In genomic region chr7:27107391-27107900, GRCh38 we compare ENCODE assay signal across 12 cellular contexts. TPM values are rescaled to one million over a fixed set of nuclear protein-coding genes. Genes with fewer than 3 reads are reported as not detected.
DNase-seq lines count a peak whose midpoint lies in the region; ATAC-seq and TF ChIP-seq lines count a peak whose summit lies in the region.
"Had no signal": no experiment of that assay in that cellular context is flagged by ENCODE, and none has a peak within 500 bp of the region (broad histone marks: within the 10 kb centered on the region; RNA-seq: fewer than 3 reads in every experiment).

No MANE protein-coding gene starts in this region.

- peaks cover 37% of the 10 kb centered on the region for H3K27me3 Mint-ChIP-seq in T-helper 2 cell treated with Interferon-gamma antibody and Interleukin-4, amounts not matched to agents 5 μg/mL and 100 μg/mL, for 36 hours (ENCODE audit: low read depth)
- H3K27me3 Mint-ChIP-seq in activated CD4-positive, alpha-beta T cell treated with anti-CD3 and anti-CD28 coated beads, Interleukin-2, amount 10 ng/mL, durations not matched to agents 24 days and 14 days, result peaks cover 39% of the 10 kb centered on the region

- H3K27ac Mint-ChIP-seq in T-helper 2 cell treated with Interferon-gamma antibody and Interleukin-4, amounts not matched to agents 5 μg/mL and 100 μg/mL, for 36 hours, result no peak overlapping the region
- no peak overlapping the region for H3K27ac Mint-ChIP-seq in activated CD4-positive, alpha-beta T cell treated with anti-CD3 and anti-CD28 coated beads, Interleukin-2, amount 10 ng/mL, durations not matched to agents 24 days and 14 days

- no peaks in the 10 kb centered on the region for H3K9me3 Mint-ChIP-seq in T-helper 2 cell treated with Interferon-gamma antibody and Interleukin-4, amounts not matched to agents 5 μg/mL and 100 μg/mL, for 36 hours
- H3K9me3 Mint-ChIP-seq in activated CD4-positive, alpha-beta T cell treated with anti-CD3 and anti-CD28 coated beads, Interleukin-2, amount 10 ng/mL, durations not matched to agents 24 days and 14 days, result no peaks in the 10 kb centered on the region

- H3K36me3 ChIP-seq in Panc1 (ENCODE audit: control insufficient read depth, insufficient read depth, low read length), result 0 out of 2 replicates have a peak, but pooled peaks cover 2% of the 10 kb centered on the region
- H3K36me3 ChIP-seq in stomach, result no peaks in the 10 kb centered on the region
- H3K36me3 ChIP-seq: BE2C had no signal

- CTCF ChIA-PET in Panc1 (lab: Charles Lee), result no interaction called here

- no peak overlapping the region for H3K4me3 Mint-ChIP-seq in T-helper 2 cell treated with Interferon-gamma antibody and Interleukin-4, amounts not matched to agents 5 μg/mL and 100 μg/mL, for 36 hours
- H3K4me3 Mint-ChIP-seq in activated CD4-positive, alpha-beta T cell treated with anti-CD3 and anti-CD28 coated beads, Interleukin-2, amount 10 ng/mL, durations not matched to agents 24 days and 14 days, result no peak overlapping the region

- no peak for ATAC-seq in Panc1

- H3K4me3 ChIP-seq in Panc1 (ENCODE audit: low read depth in 2 of 2, low read length in 2 of 2) (no peak overlapping the region), coronary artery (peak overlapping the region; percentile 49), stomach (peak overlapping the region; percentile 39 to 46 (median 44))

- H3K36me3 Mint-ChIP-seq in T-helper 2 cell treated with Interferon-gamma antibody and Interleukin-4, amounts not matched to agents 5 μg/mL and 100 μg/mL, for 36 hours (ENCODE audit: low read depth), result no peaks in the 10 kb centered on the region
- H3K36me3 Mint-ChIP-seq in activated CD4-positive, alpha-beta T cell treated with anti-CD3 and anti-CD28 coated beads, Interleukin-2, amount 10 ng/mL, durations not matched to agents 24 days and 14 days (ENCODE audit: low read depth), result no peaks in the 10 kb centered on the region

- in situ Hi-C loops in Panc1 (cut with HindIII; ENCODE audit: low pct_unique_long_range_greater_than_20kb, low sequenced_read_pairs), result no loop called here

- H3K9me3 ChIP-seq in Panc1 (ENCODE audit: control insufficient read depth, insufficient read depth, low read depth, low read length) (no peaks in the 10 kb centered on the region), stomach (peaks cover 0 to 4% (median 0%) of the 10 kb centered on the region in 4 donors)
- H3K9me3 ChIP-seq: BE2C had no signal

- H3K4me1 Mint-ChIP-seq in T-helper 2 cell treated with Interferon-gamma antibody and Interleukin-4, amounts not matched to agents 5 μg/mL and 100 μg/mL, for 36 hours (ENCODE audit: low read depth), result peaks cover 4% of the 10 kb centered on the region
- peaks cover 4% of the 10 kb centered on the region for H3K4me1 Mint-ChIP-seq in activated CD4-positive, alpha-beta T cell treated with anti-CD3 and anti-CD28 coated beads, Interleukin-2, amount 10 ng/mL, durations not matched to agents 24 days and 14 days

- peaks cover 79% of the 10 kb centered on the region for H3K4me1 ChIP-seq in Panc1 (ENCODE audit: control insufficient read depth, insufficient read depth, low read length)
- peaks cover 10 to 70% (median 34%) of the 10 kb centered on the region in 4 donors for H3K4me1 ChIP-seq in stomach
- H3K4me1 ChIP-seq: BE2C had no signal

- H3K27me3 ChIP-seq in Panc1 (ENCODE audit: control insufficient read depth, insufficient read depth, low read length), result no peaks in the 10 kb centered on the region
- H3K27me3 ChIP-seq in stomach, result peaks cover 6 to 98% (median 45%) of the 10 kb centered on the region in 3 donors

- WGBS in stomach, 5 donors, result 39 to 65% (median 48%) methylated on average over 17 of the region's 17 CpGs

- no peak for TF ChIP-seq CTCF in Panc1 (IDR thresholded peaks at IDR 0.05)
- TF ChIP-seq CTCF in coronary artery (IDR thresholded peaks at IDR 0.05), result no peak
- TF ChIP-seq CTCF in stomach (IDR thresholded peaks at IDR 0.05), result no peak

- BruUV-seq in Panc1 (replicated peaks; lab: Mats Ljungman, UMichigan), result no TSS peak

- H3K27ac ChIP-seq in Panc1 (ENCODE audit: low read length), result peak overlapping the region; percentile 2; the same call in 1 of the 2 replicates
- peak overlapping the region in 1 of 2 donors; percentile 77 for H3K27ac ChIP-seq in coronary artery
- peak overlapping the region; percentile 89 to 99 (median 94) for H3K27ac ChIP-seq in stomach

- intact Hi-C loops in Panc1 (cut with micrococcal nuclease; ENCODE audit: unreplicated experiment), result no loop called here
- intact Hi-C loops in stomach (cut with DNase I; ENCODE audit: low total_unique reads), result no loop called here
- intact Hi-C loops in activated CD4-positive, alpha-beta T cell treated with anti-CD3 and anti-CD28 coated beads, Interleukin-2, amount 10 ng/mL, durations not matched to agents 24 days and 14 days (cut with micrococcal nuclease), result no loop called here

- no peak for DNase-seq in Panc1 (ENCODE audit: low read depth, low spot score)
- no peak for DNase-seq in coronary artery (ENCODE audit: low spot score)
- DNase-seq in medulla oblongata (ENCODE audit: extremely low spot score), result peak; percentile 12
- no peak for DNase-seq in stomach
- no peak for DNase-seq in CD1c-positive myeloid dendritic cell (ENCODE audit: extremely low spot score)
- DNase-seq in anterior cingulate cortex (lab: John Stamatoyannopoulos, UW), result no peak
- no peak for DNase-seq in T-helper 2 cell treated with Interferon-gamma antibody and Interleukin-4, amounts not matched to agents 5 μg/mL and 100 μg/mL, for 36 hours (ENCODE audit: low spot score)
- no peak for DNase-seq in activated CD4-positive, alpha-beta T cell treated with anti-CD3 and anti-CD28 coated beads, Interleukin-2, amount 10 ng/mL, durations not matched to agents 24 days and 14 days
- DNase-seq: activated CD4-positive, alpha-beta T cell treated with anti-CD3 and anti-CD28 coated beads for 48 hours; activated effector memory CD4-positive, alpha-beta T cell treated with Interleukin-2 at 50 U/mL for 16 hours; BE2C; Karpas-422 had no signal

- POLR2A ChIA-PET in Panc1 (lab: Charles Lee), result no interaction called here

- no peak for TF ChIP-seq POLR2A in stomach (IDR thresholded peaks at IDR 0.05)

- TF ChIP-seq EP300 in stomach (IDR thresholded peaks at IDR 0.05), result no peak

RNA-seq across cellular contexts. Expression of gene HOXA2, which starts 5.0 kb away (rescaled TPM):
- total RNA-seq in Panc1 (2021; ENCODE audit: unreplicated experiment), result 2.9 TPM
- polyA plus RNA-seq in Panc1 (2012; ENCODE audit: insufficient read length), result 0.84 TPM
- 1 to 10 TPM in 3 of 5 donors, under 1 TPM in 1, not detected in 1; 0.89 to 2.3 (median 1.1) TPM for total RNA-seq in stomach
- 1 to 10 TPM; 1.1 to 3.7 (median 1.2) TPM for polyA plus RNA-seq in stomach
- not detected in 2 replicates for total RNA-seq in activated CD4-positive, alpha-beta T cell treated with anti-CD3 and anti-CD28 coated beads, Interleukin-2, amount 10 ng/mL, durations not matched to agents 24 days and 14 days

RNA-seq across cellular contexts. Expression of gene HOXA1, which starts 11.6 kb away (rescaled TPM):
- 8.8 TPM for total RNA-seq in Panc1 (2021; ENCODE audit: unreplicated experiment)
- polyA plus RNA-seq in Panc1 (2012; ENCODE audit: insufficient read length), result 5.3 TPM
- under 1 TPM in 1 of 5 donors, not detected in 4; 0.55 TPM for total RNA-seq in stomach
- 1 to 10 TPM in 1 of 3 donors, under 1 TPM in 1, not detected in 1; 0.31 to 1.1 TPM for polyA plus RNA-seq in stomach
- total RNA-seq in activated CD4-positive, alpha-beta T cell treated with anti-CD3 and anti-CD28 coated beads, Interleukin-2, amount 10 ng/mL, durations not matched to agents 24 days and 14 days, result 0.09 and 0.16 TPM in 2 replicates

RNA-seq across cellular contexts. Expression of gene HOXA4, which starts 23.1 kb away (rescaled TPM):
- total RNA-seq in Panc1 (2021; ENCODE audit: unreplicated experiment), result 0.39 TPM
- 0.45 TPM for polyA plus RNA-seq in Panc1 (2012; ENCODE audit: insufficient read length)
- total RNA-seq in stomach, result 1 to 10 TPM in 3 of 5 donors, under 1 TPM in 2; 0.55 to 5.8 (median 2.2) TPM
- polyA plus RNA-seq in stomach, result 10 to 100 TPM in 1 of 3 donors, 1 to 10 TPM in 2; 4.4 to 17.0 (median 5.9) TPM
- not detected in 2 replicates for total RNA-seq in activated CD4-positive, alpha-beta T cell treated with anti-CD3 and anti-CD28 coated beads, Interleukin-2, amount 10 ng/mL, durations not matched to agents 24 days and 14 days

RNA-seq across cellular contexts. Expression of gene HOXA5, which starts 36.0 kb away (rescaled TPM):
- total RNA-seq in Panc1 (2021; ENCODE audit: unreplicated experiment) (3.9 TPM), stomach (10 to 100 TPM in 3 of 5 donors, 1 to 10 TPM in 2; 2.9 to 53.1 (median 18.2) TPM)
- polyA plus RNA-seq in Panc1 (2012; ENCODE audit: insufficient read length), result 3.0 TPM
- 10 to 100 TPM in 1 of 3 donors, 1 to 10 TPM in 2; 7.5 to 12.8 (median 7.8) TPM for polyA plus RNA-seq in stomach
- not detected in 2 replicates for total RNA-seq in activated CD4-positive, alpha-beta T cell treated with anti-CD3 and anti-CD28 coated beads, Interleukin-2, amount 10 ng/mL, durations not matched to agents 24 days and 14 days

RNA-seq across cellular contexts. Expression of gene HOXA6, which starts 40.1 kb away (rescaled TPM):
- 3.3 TPM for total RNA-seq in Panc1 (2021; ENCODE audit: unreplicated experiment)
- polyA plus RNA-seq in Panc1 (2012; ENCODE audit: insufficient read length), result 4.8 TPM
- total RNA-seq in stomach, result 10 to 100 TPM in 1 of 5 donors, 1 to 10 TPM in 1, not detected in 3; 3.7 to 12.7 TPM
- under 1 TPM in 1 of 3 donors, not detected in 2; 0.81 TPM for polyA plus RNA-seq in stomach
- total RNA-seq in activated CD4-positive, alpha-beta T cell treated with anti-CD3 and anti-CD28 coated beads, Interleukin-2, amount 10 ng/mL, durations not matched to agents 24 days and 14 days, result not detected in 2 replicates

Comparison
In these comparisons a context has a peak if more than half of its experiments do, and no peak if none do; other contexts are left out.
1. H3K4me3 ChIP-seq: peak in coronary artery (single experiment) and stomach (4 of 4); none in Panc1 (0 of 2).